In genomic region chr1:150696151-150696550, GRCh38 we compare ENCODE assay signal across 8 cellular contexts. TPM values are rescaled to one million over a fixed set of nuclear protein-coding genes. Genes with fewer than 3 reads are reported as not detected.
DNase-seq lines count a peak whose midpoint lies in the region; ATAC-seq and TF ChIP-seq lines count a peak whose summit lies in the region.

No MANE protein-coding gene starts in this region.

- intact Hi-C loops in activated B cell treated with CpG ODN at 0.5 μM for 24 hours (cut with micrococcal nuclease) = loop anchor here (2.0 to 5.0 kb wide), 2 partner anchors 67 to 181 kb away; partner anchors contain the start of genes ARNT and ENSA

- H3K9me3 Mint-ChIP-seq in T-helper 2 cell treated with Interferon-gamma antibody and Interleukin-4, amounts not matched to agents 5 μg/mL and 100 μg/mL, for 36 hours = no peaks in the 10 kb centered on the region
- H3K9me3 Mint-ChIP-seq in activated B cell treated with CpG ODN at 0.5 μM for 24 hours = no peaks in the 10 kb centered on the region

- H3K9ac ChIP-seq in iPS-15b (ENCODE audit: low read depth, low read length) = peak overlapping the region; percentile 9
- no peak overlapping the region for H3K9ac ChIP-seq in stomach smooth muscle (ENCODE audit: low read length in 2 of 2)

- H3K4me3 Mint-ChIP-seq in T-helper 2 cell treated with Interferon-gamma antibody and Interleukin-4, amounts not matched to agents 5 μg/mL and 100 μg/mL, for 36 hours = peak overlapping the region; percentile 98
- H3K4me3 Mint-ChIP-seq in activated B cell treated with CpG ODN at 0.5 μM for 24 hours = peak overlapping the region; percentile 99

- H3K4me1 ChIP-seq in iPS-15b (ENCODE audit: control insufficient read depth, insufficient read depth, low read length) (no peaks in the 10 kb centered on the region), stomach smooth muscle (ENCODE audit: control insufficient read depth, insufficient read depth, low read length) (peaks cover 3% of the 10 kb centered on the region)

- H3K4me1 Mint-ChIP-seq in T-helper 2 cell treated with Interferon-gamma antibody and Interleukin-4, amounts not matched to agents 5 μg/mL and 100 μg/mL, for 36 hours (ENCODE audit: low read depth) = peaks cover 18% of the 10 kb centered on the region
- H3K4me1 Mint-ChIP-seq in activated B cell treated with CpG ODN at 0.5 μM for 24 hours = peaks cover 25% of the 10 kb centered on the region

- no peak for DNase-seq in T-helper 2 cell treated with Interferon-gamma antibody and Interleukin-4, amounts not matched to agents 5 μg/mL and 100 μg/mL, for 36 hours (ENCODE audit: low spot score)
- no peak for DNase-seq in T-helper 2 cell
- no peak for DNase-seq in activated B cell treated with CpG ODN at 0.5 μM for 24 hours
- no peak for DNase-seq in stimulated activated CD4-positive, alpha-beta T cell treated with anti-CD3 and anti-CD28 coated beads, Interleukin-12 subunit alpha, Interleukin-12 subunit beta, amount 100 ng/mL, for 4 hours
- DNase-seq in SW480 (ENCODE audit: low spot score) = no peak

- ATAC-seq in activated B cell treated with CpG ODN at 0.5 μM for 24 hours (ENCODE audit: low read depth) = no peak
- no peak for ATAC-seq in GM18868 (IDR thresholded peaks at IDR 0.05; ENCODE audit: unreplicated experiment)

- no peaks in the 10 kb centered on the region for H3K9me3 ChIP-seq in iPS-15b (ENCODE audit: control insufficient read depth, insufficient read depth, low read length)
- H3K9me3 ChIP-seq in stomach smooth muscle (ENCODE audit: control insufficient read depth in 2 of 2, low read length in 2 of 2) = no peaks in the 10 kb centered on the region

- CTCF ChIA-PET in activated B cell treated with CpG ODN at 0.5 μM for 24 hours (lab: Charles Lee) = interaction anchor here (1.1 to 1.8 kb wide), 2 partner anchors 226 to 283 kb away, joined by 3 to 7 read pairs; no protein-coding TSS in a partner anchor

- H3K4me3 ChIP-seq in iPS-15b (ENCODE audit: low read depth, low read length) (peak overlapping the region; percentile 63), stomach smooth muscle (ENCODE audit: low read length in 2 of 2) (peak overlapping the region; percentile 46 to 87)

- peak overlapping the region; percentile 62 for H3K27ac Mint-ChIP-seq in T-helper 2 cell treated with Interferon-gamma antibody and Interleukin-4, amounts not matched to agents 5 μg/mL and 100 μg/mL, for 36 hours
- peak overlapping the region; percentile 67 for H3K27ac Mint-ChIP-seq in activated B cell treated with CpG ODN at 0.5 μM for 24 hours

- TF ChIP-seq CTCF in activated B cell treated with CpG ODN at 0.5 μM for 24 hours (IDR thresholded peaks at IDR 0.05) = no peak

- H3K27me3 ChIP-seq in iPS-15b (ENCODE audit: control insufficient read depth, insufficient read depth, low read length) (no peaks in the 10 kb centered on the region), stomach smooth muscle (ENCODE audit: control insufficient read depth in 1 of 2, insufficient read depth in 2 of 2, low read length in 2 of 2) (no peaks in the 10 kb centered on the region)

- peaks cover 31% of the 10 kb centered on the region for H3K36me3 Mint-ChIP-seq in T-helper 2 cell treated with Interferon-gamma antibody and Interleukin-4, amounts not matched to agents 5 μg/mL and 100 μg/mL, for 36 hours (ENCODE audit: low read depth)
- peaks cover 29% of the 10 kb centered on the region for H3K36me3 Mint-ChIP-seq in activated B cell treated with CpG ODN at 0.5 μM for 24 hours (ENCODE audit: low read depth)

- POLR2A ChIA-PET in activated B cell treated with CpG ODN at 0.5 μM for 24 hours (lab: Charles Lee) = interaction anchor here (1.2 to 2.0 kb wide), 5 partner anchors 67 to 362 kb away, joined by 4 to 21 read pairs (median 7); partner anchors contain the start of genes ENSA and MCL1

- peaks cover 10% of the 10 kb centered on the region for H3K27me3 Mint-ChIP-seq in T-helper 2 cell treated with Interferon-gamma antibody and Interleukin-4, amounts not matched to agents 5 μg/mL and 100 μg/mL, for 36 hours (ENCODE audit: low read depth)
- H3K27me3 Mint-ChIP-seq in activated B cell treated with CpG ODN at 0.5 μM for 24 hours = no peaks in the 10 kb centered on the region

- H3K36me3 ChIP-seq in iPS-15b (ENCODE audit: control insufficient read depth, insufficient read depth, low read length) (peaks cover 5% of the 10 kb centered on the region), stomach smooth muscle (ENCODE audit: control insufficient read depth in 2 of 2, insufficient read depth in 2 of 2, low read length in 2 of 2) (peaks cover 0 to 3% of the 10 kb centered on the region in 2 donors)

- no peak overlapping the region for H3K27ac ChIP-seq in stomach smooth muscle (ENCODE audit: low read length)

RNA-seq across cellular contexts. Expression of gene GOLPH3L, which starts 0.8 kb away (rescaled TPM):
- total RNA-seq in activated B cell treated with CpG ODN at 0.5 μM for 24 hours = 19.7 and 22.5 TPM in 2 replicates

RNA-seq across cellular contexts. Expression of gene HORMAD1, which starts 24.5 kb away (rescaled TPM):
- 1.4 and 1.6 TPM in 2 replicates for total RNA-seq in activated B cell treated with CpG ODN at 0.5 μM for 24 hours
